20 cellular contexts compared by ENCODE assay signal in genomic region chr21:33707846-33708245, GRCh38.
"Had no signal": no experiment of that assay in that cellular context is flagged by ENCODE, and none has a peak within 500 bp of the region (broad histone marks: within the 10 kb centered on the region; RNA-seq: fewer than 3 reads in every experiment).

No MANE protein-coding gene starts in this region.

- ATAC-seq: left ventricle myocardium superior; lower lobe of right lung; naive thymus-derived CD8-positive, alpha-beta T cell; psoas muscle; right cardiac atrium had no signal

- H3K9me3 ChIP-seq: sigmoid colon, thyroid gland had no signal

- H3K36me3 ChIP-seq: lower lobe of right lung, sigmoid colon, thyroid gland had no signal

- DNase-seq: dorsolateral prefrontal cortex; effector CD4-positive, alpha-beta T cell; head of caudate nucleus; left ventricle myocardium superior; lower lobe of right lung; naive thymus-derived CD8-positive, alpha-beta T cell; nephron progenitor cell; nucleus accumbens; psoas muscle; right cardiac atrium; sigmoid colon; stimulated activated CD4-positive, alpha-beta T cell treated with anti-CD3 and anti-CD28 coated beads, Interleukin-15, amount 100 ng/mL, for 24 hours; stimulated activated CD4-positive, alpha-beta T cell treated with anti-CD3 and anti-CD28 coated beads, Interleukin-2, amount 100 ng/mL, for 48 hours; stimulated activated CD8-positive, alpha-beta memory T cell treated with anti-CD3 and anti-CD28 coated beads, Interleukin-4, amount 100 ng/mL, for 48 hours; stimulated activated naive CD4-positive, alpha-beta T cell treated with Interleukin-2 at 50 U/mL for 16 hours; stomach; thyroid gland; trophoblast cell had no signal

- H3K4me3 Mint-ChIP-seq: naive thymus-derived CD8-positive, alpha-beta T cell; nephron progenitor cell had no signal

- H3K27ac ChIP-seq: dorsolateral prefrontal cortex, lower lobe of right lung, psoas muscle, sigmoid colon, stomach, thyroid gland, vagina had no signal

- H3K27ac Mint-ChIP-seq: naive thymus-derived CD8-positive, alpha-beta T cell; nephron progenitor cell had no signal

- H3K27me3 ChIP-seq: dorsolateral prefrontal cortex, sigmoid colon, stomach, thyroid gland, vagina had no signal

- H3K4me3 ChIP-seq: dorsolateral prefrontal cortex, lower lobe of right lung, psoas muscle, sigmoid colon, skin epidermis, stomach, thyroid gland, vagina had no signal

- H3K4me1 ChIP-seq: psoas muscle, sigmoid colon, thyroid gland, vagina had no signal

- H3K27me3 Mint-ChIP-seq: naive thymus-derived CD8-positive, alpha-beta T cell had no signal
